ENCODE assay signal across 8 cellular contexts in genomic region chrX:7927259-7928167, GRCh38. TPM values are rescaled to one million over a fixed set of nuclear protein-coding genes. Genes with fewer than 3 reads are reported as not detected.
DNase-seq lines count a peak whose midpoint lies in the region; ATAC-seq and TF ChIP-seq lines count a peak whose summit lies in the region.

TSS of gene PNPLA4 (minus strand) at chrX:7927413. CDS start at chrX:7926119, 1,294 bp downstream.

- no peaks in the 10 kb centered on the region for H3K36me3 ChIP-seq in ectodermal cell (ENCODE audit: control insufficient read depth, insufficient read depth, low read length)
- H3K36me3 ChIP-seq in lower lobe of right lung = no peaks in the 10 kb centered on the region

- peak; percentile 96 for ATAC-seq in HG02840 (IDR thresholded peaks at IDR 0.05; ENCODE audit: low FRiP score, unreplicated experiment)
- peak; percentile 90 for ATAC-seq in activated CD8-positive, alpha-beta T cell treated with anti-CD3 and anti-CD28 coated beads for 36 hours
- ATAC-seq in lower lobe of right lung = peak; percentile 99

- H3K27ac ChIP-seq in ectodermal cell (ENCODE audit: insufficient read depth, low read depth, low read length, poor library complexity, severe bottlenecking) = peak within 1 kb of the TSS; percentile 48
- H3K27ac ChIP-seq in lower lobe of right lung = peak within 1 kb of the TSS; percentile 84

- H3K4me1 Mint-ChIP-seq in activated CD8-positive, alpha-beta T cell treated with anti-CD3 and anti-CD28 coated beads for 36 hours (ENCODE audit: low read depth) = peaks cover 14% of the 10 kb centered on the region

- H3K4me1 ChIP-seq in ectodermal cell (ENCODE audit: control insufficient read depth, insufficient read depth, low read length) (no peaks in the 10 kb centered on the region), lower lobe of right lung (no peaks in the 10 kb centered on the region)

- H3K36me3 Mint-ChIP-seq in activated CD8-positive, alpha-beta T cell treated with anti-CD3 and anti-CD28 coated beads for 36 hours (ENCODE audit: low read depth) = peaks cover 1% of the 10 kb centered on the region

- intact Hi-C loops in activated CD8-positive, alpha-beta T cell treated with anti-CD3 and anti-CD28 coated beads for 36 hours (cut with micrococcal nuclease) = no loop called here
- intact Hi-C loops in lower lobe of right lung (cut with DNase I) = no loop called here

- POLR2A ChIA-PET in activated CD8-positive, alpha-beta T cell treated with anti-CD3 and anti-CD28 coated beads for 36 hours (lab: Charles Lee) = no interaction called here

- in situ Hi-C loops in GM13976 (cut with MboI; ENCODE audit: low sequenced_read_pairs, unreplicated experiment) = loop anchor here (25.0 kb wide), 1 partner anchor 840 kb away; no protein-coding TSS in a partner anchor

- H3K9me3 ChIP-seq in ectodermal cell (ENCODE audit: control insufficient read depth, low read length) = no peaks in the 10 kb centered on the region
- no peaks in the 10 kb centered on the region for H3K9me3 ChIP-seq in lower lobe of right lung

- H3K27me3 ChIP-seq in ectodermal cell (ENCODE audit: control insufficient read depth, insufficient read depth, low read length, poor library complexity, severe bottlenecking) (no peaks in the 10 kb centered on the region), lower lobe of right lung (ENCODE audit: low read depth) (no peaks in the 10 kb centered on the region)

- CTCF ChIA-PET in activated CD8-positive, alpha-beta T cell treated with anti-CD3 and anti-CD28 coated beads for 36 hours (lab: Charles Lee) = no interaction called here

- peak within 1 kb of the TSS; percentile 97 for H3K27ac Mint-ChIP-seq in activated CD8-positive, alpha-beta T cell treated with anti-CD3 and anti-CD28 coated beads for 36 hours

- peak; percentile 88 for DNase-seq in GM13976 (ENCODE audit: low spot score)
- DNase-seq in NCI-H2227 (lab: John Stamatoyannopoulos, UW; ENCODE audit: unreplicated experiment) = peak; percentile 96
- peak; percentile 85 for DNase-seq in activated CD8-positive, alpha-beta T cell treated with anti-CD3 and anti-CD28 coated beads for 36 hours
- DNase-seq in lower lobe of right lung = peak; percentile 89
- peak; percentile 32 to 69 (median 64) for DNase-seq in stimulated activated CD4-positive, alpha-beta T cell treated with anti-CD3 and anti-CD28 coated beads, TNF-alpha, amount 100 ng/mL, for 1 hour (ENCODE audit: low read depth in 3 of 3, low spot score in 1 of 3)
- DNase-seq in A172 (ENCODE audit: low spot score) = no peak

- WGBS in ectodermal cell, 2 experiments = 7 to 8% methylated on average over 51 to 52 of the region's 52 CpGs

- H3K4me3 ChIP-seq in ectodermal cell (ENCODE audit: insufficient read depth, low read depth, low read length) (peak within 1 kb of the TSS; percentile 61), lower lobe of right lung (peak within 1 kb of the TSS; percentile 59)

- peak within 1 kb of the TSS; percentile 87 for H3K4me3 Mint-ChIP-seq in activated CD8-positive, alpha-beta T cell treated with anti-CD3 and anti-CD28 coated beads for 36 hours

- TF ChIP-seq CTCF in GM13976 (IDR thresholded peaks at IDR 0.05; ENCODE audit: borderline replicate concordance, control extremely low read depth, extremely low read depth, insufficient read depth, missing control alignments) (peak; percentile 19), lower lobe of right lung (IDR thresholded peaks at IDR 0.05) (peak; percentile 17)
- TF ChIP-seq CTCF in activated CD8-positive, alpha-beta T cell treated with anti-CD3 and anti-CD28 coated beads for 36 hours (IDR thresholded peaks at IDR 0.05) = no peak

- H3K9me3 Mint-ChIP-seq in activated CD8-positive, alpha-beta T cell treated with anti-CD3 and anti-CD28 coated beads for 36 hours = no peaks in the 10 kb centered on the region

- H3K27me3 Mint-ChIP-seq in activated CD8-positive, alpha-beta T cell treated with anti-CD3 and anti-CD28 coated beads for 36 hours = no peaks in the 10 kb centered on the region

RNA-seq across cellular contexts. Expression of gene PNPLA4, which starts in this region (rescaled TPM):
- total RNA-seq in activated CD8-positive, alpha-beta T cell treated with anti-CD3 and anti-CD28 coated beads for 36 hours = 10 to 100 TPM; 12.7 to 13.9 TPM
- polyA plus RNA-seq in ectodermal cell (2013, experiment 1 of 4) = 24.3 TPM
- polyA plus RNA-seq in ectodermal cell (2013, experiment 2 of 4) = 28.6 TPM
- 23.3 TPM for polyA plus RNA-seq in ectodermal cell (2013, experiment 3 of 4)
- 27.1 TPM for polyA plus RNA-seq in ectodermal cell (2013, experiment 4 of 4)
- total RNA-seq in lower lobe of right lung = 11.4 TPM
- total RNA-seq in A172 (2014; rRNA removed; shearing (Covaris generic)) = not detected in 2 replicates

Comparison
In these comparisons a context has a peak if more than half of its experiments do, and no peak if none do; other contexts are left out.
1. RNA of gene PNPLA4 (total RNA-seq): 12.7 to 13.9 TPM in activated CD8-positive, alpha-beta T cell treated with anti-CD3 and anti-CD28 coated beads for 36 hours and 11.4 TPM in lower lobe of right lung (single experiment); not detected in A172; every median in the first group is over 10 times any median in the second.
2. Peak in every context shown above with its lines, with median percentiles within 50 percentile points of each other: ATAC-seq.